In the genomic region with DNA sequence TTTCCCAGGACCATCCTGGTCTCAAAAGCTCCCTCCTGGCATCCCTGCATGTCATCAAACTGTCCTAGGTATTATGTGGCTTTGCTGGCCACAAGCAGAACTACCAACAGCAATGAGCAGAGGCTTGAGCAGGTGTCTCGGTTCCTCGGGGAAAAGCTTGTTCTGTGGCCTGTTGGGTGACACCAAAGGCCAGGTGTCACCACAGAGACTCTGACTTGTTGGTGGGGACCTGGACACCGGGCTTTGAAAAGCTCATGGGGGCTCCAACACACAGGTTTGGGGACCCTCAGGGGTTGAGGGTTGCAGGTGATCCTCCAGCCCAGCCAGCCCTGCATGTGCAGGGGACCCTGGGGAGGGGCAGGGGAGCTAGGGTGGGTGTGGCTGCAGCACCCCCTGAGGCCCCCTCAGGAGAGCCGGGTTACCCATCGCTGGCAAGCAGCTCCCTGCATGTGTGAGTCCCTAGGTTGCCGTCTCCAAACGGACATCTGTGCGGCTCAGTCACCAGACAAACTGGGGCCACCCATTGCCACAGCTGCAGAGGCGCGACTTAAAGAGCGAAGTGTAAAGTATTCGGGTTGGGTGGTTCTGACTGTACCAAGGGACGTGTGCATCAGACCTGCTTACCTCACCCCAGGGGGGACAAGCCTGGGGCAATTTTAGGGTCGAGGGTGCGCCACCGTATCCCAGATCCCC, we compare ENCODE assay signal across 19 cellular contexts.
"Had no signal": no experiment of that assay in that cellular context is flagged by ENCODE, and none has a peak within 500 bp of the region (broad histone marks: within the 10 kb centered on the region; RNA-seq: fewer than 3 reads in every experiment).

No MANE protein-coding gene starts in this region.

- H3K36me3 ChIP-seq: brain microvascular endothelial cell, gastrocnemius medialis, heart left ventricle, stomach had no signal

- H3K27ac Mint-ChIP-seq: activated T-cell treated with anti-CD3 and anti-CD28 coated beads, Interleukin-2, amount 50 U/mL, for 72 hours; immature natural killer cell; memory B cell; T-helper 1 cell treated with Interleukin-12 subunit alpha and Interleukin-12 subunit beta and Interleukin-4 antibody, amounts not matched to agents 30 μg/mL and 1 μg/mL, for 36 hours had no signal

- ATAC-seq: activated T-cell treated with anti-CD3 and anti-CD28 coated beads, Interleukin-2, amount 50 U/mL, for 72 hours; gastrocnemius medialis; mucosa of descending colon; naive thymus-derived CD4-positive, alpha-beta T cell had no signal

- H3K4me3 ChIP-seq: coronary artery, gastrocnemius medialis, heart left ventricle, mucosa of descending colon, stomach had no signal

- H3K4me1 ChIP-seq: gastrocnemius medialis had no signal

- H3K27ac ChIP-seq: brain microvascular endothelial cell, coronary artery, gastrocnemius medialis, heart left ventricle, stomach had no signal

- H3K36me3 Mint-ChIP-seq: immature natural killer cell; memory B cell; naive thymus-derived CD4-positive, alpha-beta T cell had no signal

- DNase-seq: activated CD4-positive, alpha-beta T cell treated with anti-CD3 and anti-CD28 coated beads, Interleukin-2, amount 50 U/mL, for 1 hour; activated CD8-positive, alpha-beta memory T cell treated with anti-CD3 and anti-CD28 coated beads, Interleukin-2, amount 50 U/mL, for 4 hours; activated effector memory CD4-positive, alpha-beta T cell treated with anti-CD3 and anti-CD28 coated beads, Interleukin-2, amount 50 U/mL, for 16 hours; activated naive CD4-positive, alpha-beta T cell treated with anti-CD3 and anti-CD28 coated beads, Interleukin-2, amount 50 U/mL, for 16 hours; activated T-cell treated with anti-CD3 and anti-CD28 coated beads, Interleukin-2, amount 50 U/mL, for 72 hours; brain microvascular endothelial cell; gastrocnemius medialis; immature natural killer cell; mucosa of descending colon; naive thymus-derived CD4-positive, alpha-beta T cell; nucleus accumbens; retina; stimulated activated CD4-positive, alpha-beta T cell treated with anti-CD3 and anti-CD28 coated beads, Interleukin-2, amount 100 ng/mL, for 24 hours; stomach; trophoblast cell had no signal

- H3K9me3 Mint-ChIP-seq: activated T-cell treated with anti-CD3 and anti-CD28 coated beads, Interleukin-2, amount 50 U/mL, for 72 hours; immature natural killer cell; memory B cell; naive thymus-derived CD4-positive, alpha-beta T cell; T-helper 1 cell treated with Interleukin-12 subunit alpha and Interleukin-12 subunit beta and Interleukin-4 antibody, amounts not matched to agents 30 μg/mL and 1 μg/mL, for 36 hours had no signal

- H3K27me3 ChIP-seq: brain microvascular endothelial cell, gastrocnemius medialis, heart left ventricle, stomach had no signal

- H3K9me3 ChIP-seq: gastrocnemius medialis, heart left ventricle, mucosa of descending colon, stomach had no signal

- H3K4me3 Mint-ChIP-seq: activated T-cell treated with anti-CD3 and anti-CD28 coated beads, Interleukin-2, amount 50 U/mL, for 72 hours; immature natural killer cell; memory B cell; naive thymus-derived CD4-positive, alpha-beta T cell; T-helper 1 cell treated with Interleukin-12 subunit alpha and Interleukin-12 subunit beta and Interleukin-4 antibody, amounts not matched to agents 30 μg/mL and 1 μg/mL, for 36 hours had no signal
